In genomic region chr11:294795-295194, GRCh38 we compare ENCODE assay signal across 1 cellular context.
TF ChIP-seq lines count a peak whose summit lies in the region.

No MANE protein-coding gene starts in this region.

TF ChIP-seq in endothelial cell of umbilical vein, 7 proteins besides CTCF, POLR2A, EP300 and RAD21:
- TF ChIP-seq POLR2AphosphoS5 (IDR thresholded peaks at IDR 0.05; ENCODE audit: insufficient read depth, low read depth, low read length) (no peak), EZH2 (IDR thresholded peaks at IDR 0.05; ENCODE audit: borderline replicate concordance, low read depth, low read length, severe bottlenecking) (no peak), MAX (IDR thresholded peaks at IDR 0.05; ENCODE audit: insufficient read depth, insufficient read length) (no peak), FOS (IDR thresholded peaks at IDR 0.05; ENCODE audit: borderline replicate concordance, insufficient read depth, low read length) (no peak), GATA2 (IDR thresholded peaks at IDR 0.05; ENCODE audit: insufficient read depth, insufficient read length, low read depth, low read length) (no peak), JUN (IDR thresholded peaks at IDR 0.05; ENCODE audit: borderline replicate concordance, insufficient read depth, insufficient read length, low read depth) (no peak), MYC (IDR thresholded peaks at IDR 0.05; ENCODE audit: low read depth, low read length) (no peak)
TF ChIP-seq in endothelial cell of umbilical vein: peak in this region for 0.
